Comparison of ENCODE assay signal across 1 cellular context in the genomic region with DNA sequence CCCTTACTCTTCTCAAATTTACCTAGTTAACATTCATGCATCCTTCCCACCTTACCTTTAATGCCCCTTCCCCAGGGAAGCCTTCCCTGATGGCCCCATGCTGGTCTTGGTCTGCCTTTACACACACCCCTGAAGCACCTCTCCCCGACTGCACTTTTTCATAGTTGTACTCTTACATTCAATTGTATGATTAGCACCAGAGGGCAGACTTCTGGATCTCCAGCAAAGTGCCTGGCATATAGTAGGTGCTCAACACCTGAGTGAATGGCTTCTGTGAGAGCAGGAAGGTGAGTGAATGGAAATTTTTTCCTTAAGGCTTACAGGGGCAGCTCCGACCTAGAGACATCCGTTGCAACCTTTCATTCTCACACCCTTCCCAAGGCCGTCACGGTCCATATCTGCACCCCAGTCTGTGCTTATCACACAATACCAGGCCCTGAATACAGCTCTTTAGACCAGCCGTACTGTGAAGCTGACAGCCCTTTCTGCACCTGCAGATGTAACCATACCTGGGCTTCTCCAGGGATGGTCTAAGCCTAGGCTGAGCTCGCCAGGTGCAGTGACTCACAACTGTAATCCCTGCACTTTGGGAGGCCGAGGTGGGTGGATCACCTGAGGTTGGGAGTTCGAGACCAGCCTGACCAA.
TF ChIP-seq lines count a peak whose summit lies in the region.

No MANE protein-coding gene starts in this region.

TF ChIP-seq in H1, 55 proteins besides CTCF, POLR2A, EP300 and RAD21:
- TF ChIP-seq CREB1 (IDR thresholded peaks at IDR 0.05) = no peak
- TF ChIP-seq CBX5 (IDR thresholded peaks at IDR 0.05; ENCODE audit: low read depth, low read length) = no peak
- TF ChIP-seq SAP30 (IDR thresholded peaks at IDR 0.05; ENCODE audit: insufficient read depth, insufficient replicate concordance, low read length) = no peak
- no peak for TF ChIP-seq SIRT6 (IDR thresholded peaks at IDR 0.05; ENCODE audit: low read length)
- TF ChIP-seq SIN3A (conservative IDR thresholded peaks at IDR 0.05 in 1 of 2, IDR thresholded peaks at IDR 0.05 in 1 of 2; ENCODE audit: low read depth in 1 of 2, low read length in 2 of 2) = no peak
- TF ChIP-seq GABPA (IDR thresholded peaks at IDR 0.05; ENCODE audit: borderline replicate concordance, insufficient read depth, low read length) = no peak
- TF ChIP-seq YY1 (IDR thresholded peaks at IDR 0.05; ENCODE audit: low read depth, low read length) = no peak
- no peak for TF ChIP-seq NRF1 (IDR thresholded peaks at IDR 0.05; ENCODE audit: low read depth, low read length)
- no peak for TF ChIP-seq NANOG (IDR thresholded peaks at IDR 0.05; ENCODE audit: insufficient read depth, low read depth, low read length, poor library complexity, severe bottlenecking)
- no peak for TF ChIP-seq TEAD4 (IDR thresholded peaks at IDR 0.05; ENCODE audit: low read depth, low read length)
- no peak for TF ChIP-seq RXRA (IDR thresholded peaks at IDR 0.05; ENCODE audit: insufficient read depth, low read depth, low read length)
- TF ChIP-seq SP4 (IDR thresholded peaks at IDR 0.05; ENCODE audit: low read length) = no peak
- TF ChIP-seq CHD2 (IDR thresholded peaks at IDR 0.05; ENCODE audit: low read length) = no peak
TF ChIP-seq in H1: peak in this region for 0.
